Comparison of ENCODE assay signal across 1 cellular context in the genomic region with DNA sequence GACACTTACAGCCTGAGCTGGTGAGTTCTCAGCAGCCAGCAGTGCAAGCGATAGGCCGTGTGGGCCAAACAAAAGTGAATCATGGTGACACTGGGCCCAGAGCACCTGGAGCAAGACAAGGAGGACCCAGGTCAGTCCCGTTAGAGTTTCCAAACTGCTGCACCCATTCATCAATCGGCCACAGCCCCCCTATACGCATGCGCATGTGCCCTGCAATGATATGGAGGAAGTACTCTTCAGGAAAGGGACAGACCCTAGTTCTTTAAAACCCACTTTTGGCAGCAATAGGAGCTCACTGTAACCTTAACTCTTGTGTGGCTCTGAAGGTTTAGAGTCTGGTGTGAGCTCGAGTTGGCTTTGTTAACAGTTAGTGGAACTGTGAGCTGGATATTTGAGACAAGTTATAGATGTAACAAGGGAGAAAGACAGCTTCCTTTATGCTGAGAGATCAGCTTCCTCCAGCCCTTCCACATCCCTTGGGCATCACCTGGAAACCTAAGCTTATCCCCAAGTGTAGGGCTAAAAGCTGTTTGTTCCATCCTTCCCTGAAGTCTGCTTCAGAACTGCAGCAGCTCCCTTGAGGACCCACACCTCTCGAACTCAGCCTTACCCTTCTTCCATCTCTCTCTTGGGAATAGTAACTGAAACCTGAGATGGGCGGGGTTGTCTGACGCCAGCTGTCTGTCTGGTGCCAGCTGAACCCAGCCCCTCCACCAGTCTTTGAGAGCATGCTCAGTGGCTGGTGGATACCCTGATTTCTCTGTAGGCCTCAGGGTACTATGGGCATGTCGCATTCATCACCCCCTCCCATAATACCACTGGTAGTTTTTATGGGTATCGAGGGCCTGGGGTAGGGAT.
TF ChIP-seq lines count a peak whose summit lies in the region.

No MANE protein-coding gene starts in this region.

TF ChIP-seq in H1, 55 proteins besides CTCF, POLR2A, EP300 and RAD21:
- peak; percentile 30; the same call in 1 of the 2 replicates for TF ChIP-seq TAF1 (IDR thresholded peaks at IDR 0.05; ENCODE audit: low read depth, low read length)
- 0 out of 4 replicates have a peak, but pooled peaks of 1 of the 2 experiments have one; percentile 40 for TF ChIP-seq SIN3A (conservative IDR thresholded peaks at IDR 0.05 in 1 of 2, IDR thresholded peaks at IDR 0.05 in 1 of 2; ENCODE audit: low read depth in 1 of 2, low read length in 2 of 2)
- TF ChIP-seq CBX5 (IDR thresholded peaks at IDR 0.05; ENCODE audit: low read depth, low read length), result no peak
- no peak for TF ChIP-seq RNF2 (IDR thresholded peaks at IDR 0.05; ENCODE audit: borderline replicate concordance, low read depth, low read length, missing control alignments, poor library complexity, severe bottlenecking)
- peak; percentile 39; the same call in 1 of the 2 replicates for TF ChIP-seq CREB1 (IDR thresholded peaks at IDR 0.05)
